Comparison of ENCODE assay signal across 1 cellular context in genomic region chr2:54723300-54724149, GRCh38.
TF ChIP-seq lines count a peak whose summit lies in the region.

Gene EML6, plus strand, starts transcription at chr2:54723662. Its CDS starts 1,400 bp downstream, at chr2:54725062.

TF ChIP-seq in HepG2, 621 proteins besides CTCF, POLR2A, EP300 and RAD21 (continued from another document and continues in another):
- peak; percentile 62 for TF ChIP-seq ARID5B (CRISPR knock-in tag; IDR thresholded peaks at IDR 0.05)
- TF ChIP-seq SRF (IDR thresholded peaks at IDR 0.05; ENCODE audit: low read depth, low read length), result 0 out of 2 replicates have a peak, but pooled peaks have one; percentile 73
- TF ChIP-seq, protein P1, sequence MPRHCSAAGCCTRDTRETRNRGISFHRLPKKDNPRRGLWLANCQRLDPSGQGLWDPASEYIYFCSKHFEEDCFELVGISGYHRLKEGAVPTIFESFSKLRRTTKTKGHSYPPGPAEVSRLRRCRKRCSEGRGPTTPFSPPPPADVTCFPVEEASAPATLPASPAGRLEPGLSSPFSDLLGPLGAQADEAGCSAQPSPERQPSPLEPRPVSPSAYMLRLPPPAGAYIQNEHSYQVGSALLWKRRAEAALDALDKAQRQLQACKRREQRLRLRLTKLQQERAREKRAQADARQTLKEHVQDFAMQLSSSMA (CRISPR knock-in tag; IDR thresholded peaks at IDR 0.05), result no peak
- TF ChIP-seq PHF21A (CRISPR knock-in tag; IDR thresholded peaks at IDR 0.05), result peak; percentile 46; the same call in 1 of the 2 replicates
- TF ChIP-seq ZNF629 (CRISPR knock-in tag; conservative IDR thresholded peaks at IDR 0.05), result no peak
- TF ChIP-seq ZNF101 (CRISPR knock-in tag; IDR thresholded peaks at IDR 0.05; ENCODE audit: borderline replicate concordance, low read depth), result no peak
- peak; percentile 44; the same call in 1 of the 2 replicates for TF ChIP-seq GATA4 (IDR thresholded peaks at IDR 0.05; ENCODE audit: borderline replicate concordance, low read depth)
- TF ChIP-seq ZNF124 (CRISPR knock-in tag; IDR thresholded peaks at IDR 0.05), result peak; percentile 93
- TF ChIP-seq GLMP (CRISPR knock-in tag; IDR thresholded peaks at IDR 0.05; ENCODE audit: borderline replicate concordance), result no peak
- TF ChIP-seq ZBTB43 (CRISPR knock-in tag; conservative IDR thresholded peaks at IDR 0.05), result peak; percentile 45; the same call in 1 of the 2 replicates
- peak; percentile 93 for TF ChIP-seq ZNF317 (CRISPR knock-in tag; IDR thresholded peaks at IDR 0.05)
- TF ChIP-seq RELA (CRISPR knock-in tag; IDR thresholded peaks at IDR 0.05), result no peak; the same call in 1 of the 2 replicates
- no peak for TF ChIP-seq LRRFIP1 (CRISPR knock-in tag; conservative IDR thresholded peaks at IDR 0.05)
- TF ChIP-seq ZNF770 (CRISPR knock-in tag; IDR thresholded peaks at IDR 0.05), result peak; percentile 77
- TF ChIP-seq ZNF800 (CRISPR knock-in tag; IDR thresholded peaks at IDR 0.05), result peak; percentile 98; the same call in 1 of the 2 replicates
- no peak for TF ChIP-seq KAT2B (IDR thresholded peaks at IDR 0.05; ENCODE audit: borderline replicate concordance, low read depth, low read length)
- no peak for TF ChIP-seq ZZZ3 (CRISPR knock-in tag; IDR thresholded peaks at IDR 0.05; ENCODE audit: borderline replicate concordance)
- TF ChIP-seq HNF1B (CRISPR knock-in tag; IDR thresholded peaks at IDR 0.05), result peak; percentile 97
- TF ChIP-seq, protein P2, sequence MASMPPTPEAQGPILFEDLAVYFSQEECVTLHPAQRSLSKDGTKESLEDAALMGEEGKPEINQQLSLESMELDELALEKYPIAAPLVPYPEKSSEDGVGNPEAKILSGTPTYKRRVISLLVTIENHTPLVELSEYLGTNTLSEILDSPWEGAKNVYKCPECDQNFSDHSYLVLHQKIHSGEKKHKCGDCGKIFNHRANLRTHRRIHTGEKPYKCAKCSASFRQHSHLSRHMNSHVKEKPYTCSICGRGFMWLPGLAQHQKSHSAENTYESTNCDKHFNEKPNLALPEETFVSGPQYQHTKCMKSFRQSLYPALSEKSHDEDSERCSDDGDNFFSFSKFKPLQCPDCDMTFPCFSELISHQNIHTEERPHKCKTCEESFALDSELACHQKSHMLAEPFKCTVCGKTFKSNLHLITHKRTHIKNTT (CRISPR knock-in tag; IDR thresholded peaks at IDR 0.05), result no peak
- TF ChIP-seq ONECUT2 (CRISPR knock-in tag; IDR thresholded peaks at IDR 0.05), result no peak
- no peak for TF ChIP-seq MYNN (CRISPR knock-in tag; IDR thresholded peaks at IDR 0.05; ENCODE audit: low read depth)
- peak; percentile 90 for TF ChIP-seq MTF2 (CRISPR knock-in tag; IDR thresholded peaks at IDR 0.05; ENCODE audit: borderline replicate concordance)
- TF ChIP-seq FIP1L1 (IDR thresholded peaks at IDR 0.05; ENCODE audit: borderline replicate concordance, insufficient read depth, low read depth, low read length), result no peak
- TF ChIP-seq, protein P3, sequence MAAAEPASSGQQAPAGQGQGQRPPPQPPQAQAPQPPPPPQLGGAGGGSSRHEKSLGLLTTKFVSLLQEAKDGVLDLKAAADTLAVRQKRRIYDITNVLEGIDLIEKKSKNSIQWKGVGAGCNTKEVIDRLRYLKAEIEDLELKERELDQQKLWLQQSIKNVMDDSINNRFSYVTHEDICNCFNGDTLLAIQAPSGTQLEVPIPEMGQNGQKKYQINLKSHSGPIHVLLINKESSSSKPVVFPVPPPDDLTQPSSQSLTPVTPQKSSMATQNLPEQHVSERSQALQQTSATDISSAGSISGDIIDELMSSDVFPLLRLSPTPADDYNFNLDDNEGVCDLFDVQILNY (CRISPR knock-in tag; conservative IDR thresholded peaks at IDR 0.05), result peak; percentile 64; the same call in 1 of the 2 replicates
- peak; percentile 44 for TF ChIP-seq NFYB (CRISPR knock-in tag; IDR thresholded peaks at IDR 0.05)
- TF ChIP-seq, protein P4, sequence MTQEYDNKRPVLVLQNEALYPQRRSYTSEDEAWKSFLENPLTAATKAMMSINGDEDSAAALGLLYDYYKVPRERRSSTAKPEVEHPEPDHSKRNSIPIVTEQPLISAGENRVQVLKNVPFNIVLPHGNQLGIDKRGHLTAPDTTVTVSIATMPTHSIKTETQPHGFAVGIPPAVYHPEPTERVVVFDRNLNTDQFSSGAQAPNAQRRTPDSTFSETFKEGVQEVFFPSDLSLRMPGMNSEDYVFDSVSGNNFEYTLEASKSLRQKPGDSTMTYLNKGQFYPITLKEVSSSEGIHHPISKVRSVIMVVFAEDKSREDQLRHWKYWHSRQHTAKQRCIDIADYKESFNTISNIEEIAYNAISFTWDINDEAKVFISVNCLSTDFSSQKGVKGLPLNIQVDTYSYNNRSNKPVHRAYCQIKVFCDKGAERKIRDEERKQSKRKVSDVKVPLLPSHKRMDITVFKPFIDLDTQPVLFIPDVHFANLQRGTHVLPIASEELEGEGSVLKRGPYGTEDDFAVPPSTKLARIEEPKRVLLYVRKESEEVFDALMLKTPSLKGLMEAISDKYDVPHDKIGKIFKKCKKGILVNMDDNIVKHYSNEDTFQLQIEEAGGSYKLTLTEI (CRISPR knock-in tag; conservative IDR thresholded peaks at IDR 0.05), result no peak
- peak; percentile 97 for TF ChIP-seq HIVEP1 (CRISPR knock-in tag; IDR thresholded peaks at IDR 0.05)
- TF ChIP-seq SYNCRIP (IDR thresholded peaks at IDR 0.05; ENCODE audit: insufficient read depth, low read depth, low read length), result no peak
- TF ChIP-seq, protein P5, sequence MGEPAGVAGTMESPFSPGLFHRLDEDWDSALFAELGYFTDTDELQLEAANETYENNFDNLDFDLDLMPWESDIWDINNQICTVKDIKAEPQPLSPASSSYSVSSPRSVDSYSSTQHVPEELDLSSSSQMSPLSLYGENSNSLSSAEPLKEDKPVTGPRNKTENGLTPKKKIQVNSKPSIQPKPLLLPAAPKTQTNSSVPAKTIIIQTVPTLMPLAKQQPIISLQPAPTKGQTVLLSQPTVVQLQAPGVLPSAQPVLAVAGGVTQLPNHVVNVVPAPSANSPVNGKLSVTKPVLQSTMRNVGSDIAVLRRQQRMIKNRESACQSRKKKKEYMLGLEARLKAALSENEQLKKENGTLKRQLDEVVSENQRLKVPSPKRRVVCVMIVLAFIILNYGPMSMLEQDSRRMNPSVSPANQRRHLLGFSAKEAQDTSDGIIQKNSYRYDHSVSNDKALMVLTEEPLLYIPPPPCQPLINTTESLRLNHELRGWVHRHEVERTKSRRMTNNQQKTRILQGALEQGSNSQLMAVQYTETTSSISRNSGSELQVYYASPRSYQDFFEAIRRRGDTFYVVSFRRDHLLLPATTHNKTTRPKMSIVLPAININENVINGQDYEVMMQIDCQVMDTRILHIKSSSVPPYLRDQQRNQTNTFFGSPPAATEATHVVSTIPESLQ (CRISPR knock-in tag; conservative IDR thresholded peaks at IDR 0.05), result no peak; the same call in 1 of the 2 replicates
- no peak; the same call in 1 of the 2 replicates for TF ChIP-seq TOPORS (CRISPR knock-in tag; IDR thresholded peaks at IDR 0.05)
- peak; percentile 49; the same call in 1 of the 2 replicates for TF ChIP-seq ZNF230 (CRISPR knock-in tag; IDR thresholded peaks at IDR 0.05)
- peak; percentile 71; the same call in 1 of the 2 replicates for TF ChIP-seq ZNF788 (CRISPR knock-in tag; IDR thresholded peaks at IDR 0.05; ENCODE audit: borderline replicate concordance)
- peak; percentile 59 for TF ChIP-seq ZNF263 (CRISPR knock-in tag; IDR thresholded peaks at IDR 0.05)
- TF ChIP-seq BHLHE40 (IDR thresholded peaks at IDR 0.05; ENCODE audit: low read length), result 0 out of 2 replicates have a peak, but pooled peaks have one; percentile 17
